Comparison of ENCODE assay signal across 39 cellular contexts in the genomic region with DNA sequence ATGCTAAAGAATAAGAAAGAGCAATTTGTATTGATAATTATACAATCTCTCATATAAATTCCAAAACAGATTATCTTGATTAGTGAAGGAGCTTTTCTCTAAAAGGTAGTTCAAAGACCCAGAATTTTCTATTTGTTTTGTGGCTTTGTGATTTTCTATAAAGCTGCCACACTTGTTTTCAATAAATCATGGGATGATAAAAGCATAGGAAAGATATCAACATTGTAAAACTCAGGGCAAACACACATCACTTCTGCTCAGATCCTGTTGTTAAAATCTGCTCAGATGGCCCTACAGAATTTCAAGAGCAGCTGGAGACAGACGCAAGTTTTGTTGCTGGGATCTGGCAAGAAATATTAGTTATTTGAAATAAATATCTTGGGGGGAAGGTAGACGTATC. TPM values are rescaled to one million over a fixed set of nuclear protein-coding genes. Genes with fewer than 3 reads are reported as not detected.
"Had no signal": no experiment of that assay in that cellular context is flagged by ENCODE, and none has a peak within 500 bp of the region (broad histone marks: within the 10 kb centered on the region; RNA-seq: fewer than 3 reads in every experiment).

No MANE protein-coding gene starts in this region.

- DNase-seq: Karpas-422, Kasumi-1, MG63, MM.1S, MV-4-11, NCI-H1048, NCI-H1092, NCI-H1092 treated with DMSO at 0.1 percent for 48 hours, NCI-H1105, NCI-H1105 treated with DMSO at 0.1 percent for 48 hours, NCI-H1417, NCI-H1417 treated with DMSO at 0.1 percent for 48 hours, NCI-H1436, NCI-H1436 treated with DMSO at 0.1 percent for 48 hours, NCI-H146, NCI-H1694, NCI-H1694 treated with DMSO at 0.1 percent for 48 hours, NCI-H187, NCI-H187 treated with DMSO at 0.1 percent for 48 hours, NCI-H1930, NCI-H2029, NCI-H2029 treated with DMSO at 0.1 percent for 48 hours, NCI-H2081, NCI-H2081 treated with DMSO at 0.1 percent for 48 hours, NCI-H2107, NCI-H2171, NCI-H2171 treated with DMSO at 0.1 percent for 48 hours, NCI-H2227 treated with DMSO at 0.1 percent for 48 hours, NCI-H226, NCI-H345, NCI-H446, NCI-H446 treated with DMSO at 0.1 percent for 48 hours, NCI-H510A, NCI-H510A treated with DMSO at 0.1 percent for 48 hours, NCI-H524 had no signal

- H3K4me2 ChIP-seq: KMS-11 had no signal

- H3K9ac ChIP-seq: KMS-11 had no signal

- H3K36me3 ChIP-seq: MG63 had no signal

- H3K9me3 ChIP-seq: MG63 had no signal

- H3K27me3 ChIP-seq: MG63 had no signal

- H3K27ac ChIP-seq: KMS-11 had no signal

- H3K4me3 ChIP-seq: MG63 had no signal

RNA-seq across cellular contexts. Expression of gene CBLN2, which starts 28.8 kb away (rescaled TPM):
- total RNA-seq: LHCN-M2, M059J, MCF 10A had no signal
